In the genomic region with DNA sequence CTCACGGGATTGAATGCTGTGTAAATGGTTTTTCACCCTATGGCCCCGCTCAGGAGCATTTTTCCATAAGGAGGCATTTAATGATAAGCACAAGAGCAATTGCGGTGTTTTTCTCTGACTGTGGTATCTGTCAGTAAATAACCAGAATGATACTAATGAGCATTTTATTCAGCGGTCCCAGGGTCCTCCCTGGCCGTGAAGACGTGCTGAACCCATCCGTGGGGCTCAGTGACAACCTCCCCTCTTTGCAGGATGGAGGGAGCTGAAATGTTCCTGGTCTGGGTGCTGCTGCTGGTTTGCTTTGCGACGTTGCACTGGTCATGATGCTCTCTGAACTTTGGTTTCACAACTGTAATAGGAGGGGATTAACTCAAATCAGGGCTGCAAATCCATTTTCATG, we compare ENCODE assay signal across 8 cellular contexts.
"Had no signal": no experiment of that assay in that cellular context is flagged by ENCODE, and none has a peak within 500 bp of the region (broad histone marks: within the 10 kb centered on the region; RNA-seq: fewer than 3 reads in every experiment).

No MANE protein-coding gene starts in this region.

- H3K4me3 ChIP-seq: GM23248, GM23338, HAP-1 had no signal

- H3K4me1 Mint-ChIP-seq: GM23338 had no signal

- H3K9me3 ChIP-seq: HAP-1 had no signal

- H3K9me3 Mint-ChIP-seq: H9 had no signal

- H3K4me1 ChIP-seq: HAP-1 had no signal

- H3K27ac ChIP-seq: GM23248 had no signal

- DNase-seq: GM23248, GOT3, H9, HCEC 1CT, HFFc6 had no signal

- H3K36me3 ChIP-seq: HAP-1 had no signal

- H3K4me3 Mint-ChIP-seq: GM23338, H9, HFFc6 had no signal

- H3K27ac Mint-ChIP-seq: GM23338, H9, HFFc6 had no signal

- ATAC-seq: GM23338, HCT116 had no signal
